ENCODE assay signal across 1 cellular context in the genomic region with DNA sequence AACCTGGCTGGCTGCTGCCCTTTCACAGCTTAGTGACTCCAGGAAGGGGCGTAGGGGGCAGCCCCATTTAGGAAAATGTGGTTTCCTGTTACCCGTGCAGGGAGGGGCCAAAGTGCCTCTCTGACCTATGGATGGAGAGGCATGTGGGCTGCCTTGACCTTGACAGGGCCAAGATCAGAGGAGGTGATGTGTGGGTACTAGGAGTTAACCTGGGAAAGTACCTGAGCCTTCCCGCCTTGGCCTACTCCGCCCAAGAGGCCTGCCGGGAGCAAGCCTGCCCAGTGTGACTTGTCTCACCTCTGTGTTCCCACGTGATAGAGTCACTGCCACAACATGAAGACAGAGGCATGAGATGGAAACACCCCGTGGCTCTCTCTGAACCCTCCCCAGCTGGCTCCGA.
TF ChIP-seq lines count a peak whose summit lies in the region.

No MANE protein-coding gene starts in this region.

TF ChIP-seq in GM12878, 131 proteins besides CTCF, POLR2A, EP300 and RAD21 (continues in another document):
- TF ChIP-seq, protein P1, sequence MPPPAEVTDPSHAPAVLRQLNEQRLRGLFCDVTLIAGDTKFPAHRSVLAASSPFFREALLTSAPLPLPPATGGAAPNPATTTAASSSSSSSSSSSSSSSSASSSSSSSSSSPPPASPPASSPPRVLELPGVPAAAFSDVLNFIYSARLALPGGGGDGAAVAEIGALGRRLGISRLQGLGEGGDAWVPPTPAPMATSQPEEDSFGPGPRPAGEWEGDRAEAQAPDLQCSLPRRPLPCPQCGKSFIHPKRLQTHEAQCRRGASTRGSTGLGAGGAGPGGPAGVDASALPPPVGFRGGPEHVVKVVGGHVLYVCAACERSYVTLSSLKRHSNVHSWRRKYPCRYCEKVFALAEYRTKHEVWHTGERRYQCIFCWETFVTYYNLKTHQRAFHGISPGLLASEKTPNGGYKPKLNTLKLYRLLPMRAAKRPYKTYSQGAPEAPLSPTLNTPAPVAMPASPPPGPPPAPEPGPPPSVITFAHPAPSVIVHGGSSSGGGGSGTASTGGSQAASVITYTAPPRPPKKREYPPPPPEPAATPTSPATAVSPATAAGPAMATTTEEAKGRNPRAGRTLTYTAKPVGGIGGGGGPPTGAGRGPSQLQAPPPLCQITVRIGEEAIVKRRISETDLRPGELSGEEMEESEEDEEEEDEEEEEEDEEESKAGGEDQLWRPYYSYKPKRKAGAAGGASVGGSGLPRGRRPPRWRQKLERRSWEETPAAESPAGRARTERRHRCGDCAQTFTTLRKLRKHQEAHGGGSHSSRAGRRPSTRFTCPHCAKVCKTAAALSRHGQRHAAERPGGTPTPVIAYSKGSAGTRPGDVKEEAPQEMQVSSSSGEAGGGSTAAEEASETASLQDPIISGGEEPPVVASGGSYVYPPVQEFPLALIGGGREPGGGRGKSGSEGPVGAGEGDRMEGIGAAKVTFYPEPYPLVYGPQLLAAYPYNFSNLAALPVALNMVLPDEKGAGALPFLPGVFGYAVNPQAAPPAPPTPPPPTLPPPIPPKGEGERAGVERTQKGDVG (CRISPR knock-in tag; IDR thresholded peaks at IDR 0.05) = no peak
- TF ChIP-seq EZH2 (IDR thresholded peaks at IDR 0.05; ENCODE audit: borderline replicate concordance, control insufficient read depth, low read depth, low read length) (no peak), CBFB (IDR thresholded peaks at IDR 0.05; ENCODE audit: low read depth) (no peak), MXI1 (IDR thresholded peaks at IDR 0.05; ENCODE audit: low read depth, low read length) (no peak), SIN3A (IDR thresholded peaks at IDR 0.05; ENCODE audit: low read depth, low read length) (no peak), BHLHE40 (IDR thresholded peaks at IDR 0.05; ENCODE audit: borderline replicate concordance in 1 of 2, low read depth in 2 of 2, low read length in 1 of 2) (peak in 1 of 2 experiments; percentile 16; a peak in 1 of 4 replicates), RBBP5 (conservative IDR thresholded peaks at IDR 0.05) (no peak), MTA2 (IDR thresholded peaks at IDR 0.05; ENCODE audit: low read depth) (no peak), BMI1 (IDR thresholded peaks at IDR 0.05; ENCODE audit: borderline replicate concordance) (no peak), RB1 (IDR thresholded peaks at IDR 0.05; ENCODE audit: borderline replicate concordance) (no peak), CEBPB (IDR thresholded peaks at IDR 0.05; ENCODE audit: borderline replicate concordance in 1 of 2, low read depth in 2 of 2, low read length in 2 of 2) (no peak), SUPT20H (IDR thresholded peaks at IDR 0.05; ENCODE audit: borderline replicate concordance, control insufficient read depth, low read depth, low read length) (no peak), SMARCA5 (IDR thresholded peaks at IDR 0.05) (no peak), ESRRA (IDR thresholded peaks at IDR 0.05; ENCODE audit: low read length) (0 out of 2 replicates have a peak, but pooled peaks have one; percentile 41), SIX5 (IDR thresholded peaks at IDR 0.05; ENCODE audit: low read depth, low read length, severe bottlenecking) (no peak), NBN (IDR thresholded peaks at IDR 0.05) (no peak), CHD4 (IDR thresholded peaks at IDR 0.05) (no peak), ZZZ3 (IDR thresholded peaks at IDR 0.05; ENCODE audit: control insufficient read depth, insufficient read length, low read depth) (no peak), CBX5 (IDR thresholded peaks at IDR 0.05; ENCODE audit: low read depth) (no peak), FOXK2 (IDR thresholded peaks at IDR 0.05) (no peak), POLR2AphosphoS2 (IDR thresholded peaks at IDR 0.05; ENCODE audit: low read depth, low read length) (no peak), IKZF2 (IDR thresholded peaks at IDR 0.05) (0 out of 4 replicates have a peak, but pooled peaks of 1 of the 2 experiments have one; percentile 13), ZNF24 (IDR thresholded peaks at IDR 0.05) (no peak), NR2F1 (conservative IDR thresholded peaks at IDR 0.05) (peak; percentile 80), EED (IDR thresholded peaks at IDR 0.05; ENCODE audit: low read depth) (peak; percentile 26; the same call in 1 of the 2 replicates), NR2C2 (IDR thresholded peaks at IDR 0.05; ENCODE audit: borderline replicate concordance, control insufficient read depth, insufficient read length, low read depth) (no peak), ETV6 (conservative IDR thresholded peaks at IDR 0.05 in 1 of 2, IDR thresholded peaks at IDR 0.05 in 1 of 2; ENCODE audit: borderline replicate concordance in 1 of 2, low read depth in 1 of 2) (no peak), TARDBP (IDR thresholded peaks at IDR 0.05; ENCODE audit: borderline replicate concordance) (no peak), SMAD1 (IDR thresholded peaks at IDR 0.05; ENCODE audit: low read depth, partially characterized antibody) (no peak), FOS (IDR thresholded peaks at IDR 0.05; ENCODE audit: borderline replicate concordance, extremely low read depth, insufficient read length) (no peak), GABPA (IDR thresholded peaks at IDR 0.05; ENCODE audit: low read depth) (no peak), KAT2A (conservative IDR thresholded peaks at IDR 0.05; ENCODE audit: control insufficient read depth, low read depth, low read length) (no peak), POU2F2 (IDR thresholded peaks at IDR 0.05; ENCODE audit: borderline replicate concordance, low read depth, low read length) (no peak), RUNX3 (IDR thresholded peaks at IDR 0.05; ENCODE audit: low read length) (peak; percentile 33; the same call in 1 of the 2 replicates)
- TF ChIP-seq, protein P2, sequence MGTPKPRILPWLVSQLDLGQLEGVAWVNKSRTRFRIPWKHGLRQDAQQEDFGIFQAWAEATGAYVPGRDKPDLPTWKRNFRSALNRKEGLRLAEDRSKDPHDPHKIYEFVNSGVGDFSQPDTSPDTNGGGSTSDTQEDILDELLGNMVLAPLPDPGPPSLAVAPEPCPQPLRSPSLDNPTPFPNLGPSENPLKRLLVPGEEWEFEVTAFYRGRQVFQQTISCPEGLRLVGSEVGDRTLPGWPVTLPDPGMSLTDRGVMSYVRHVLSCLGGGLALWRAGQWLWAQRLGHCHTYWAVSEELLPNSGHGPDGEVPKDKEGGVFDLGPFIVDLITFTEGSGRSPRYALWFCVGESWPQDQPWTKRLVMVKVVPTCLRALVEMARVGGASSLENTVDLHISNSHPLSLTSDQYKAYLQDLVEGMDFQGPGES (IDR thresholded peaks at IDR 0.05) = no peak
- TF ChIP-seq, protein P3, sequence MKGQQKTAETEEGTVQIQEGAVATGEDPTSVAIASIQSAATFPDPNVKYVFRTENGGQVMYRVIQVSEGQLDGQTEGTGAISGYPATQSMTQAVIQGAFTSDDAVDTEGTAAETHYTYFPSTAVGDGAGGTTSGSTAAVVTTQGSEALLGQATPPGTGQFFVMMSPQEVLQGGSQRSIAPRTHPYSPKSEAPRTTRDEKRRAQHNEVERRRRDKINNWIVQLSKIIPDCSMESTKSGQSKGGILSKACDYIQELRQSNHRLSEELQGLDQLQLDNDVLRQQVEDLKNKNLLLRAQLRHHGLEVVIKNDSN (IDR thresholded peaks at IDR 0.05; ENCODE audit: borderline replicate concordance, extremely low read length, insufficient read depth, low read depth, low read length) = peak; percentile 16
- TF ChIP-seq, protein P4, sequence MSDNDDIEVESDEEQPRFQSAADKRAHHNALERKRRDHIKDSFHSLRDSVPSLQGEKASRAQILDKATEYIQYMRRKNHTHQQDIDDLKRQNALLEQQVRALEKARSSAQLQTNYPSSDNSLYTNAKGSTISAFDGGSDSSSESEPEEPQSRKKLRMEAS (IDR thresholded peaks at IDR 0.05; ENCODE audit: low read depth, low read length) = peak; percentile 68; the same call in 1 of the 2 replicates
- TF ChIP-seq, protein P5, sequence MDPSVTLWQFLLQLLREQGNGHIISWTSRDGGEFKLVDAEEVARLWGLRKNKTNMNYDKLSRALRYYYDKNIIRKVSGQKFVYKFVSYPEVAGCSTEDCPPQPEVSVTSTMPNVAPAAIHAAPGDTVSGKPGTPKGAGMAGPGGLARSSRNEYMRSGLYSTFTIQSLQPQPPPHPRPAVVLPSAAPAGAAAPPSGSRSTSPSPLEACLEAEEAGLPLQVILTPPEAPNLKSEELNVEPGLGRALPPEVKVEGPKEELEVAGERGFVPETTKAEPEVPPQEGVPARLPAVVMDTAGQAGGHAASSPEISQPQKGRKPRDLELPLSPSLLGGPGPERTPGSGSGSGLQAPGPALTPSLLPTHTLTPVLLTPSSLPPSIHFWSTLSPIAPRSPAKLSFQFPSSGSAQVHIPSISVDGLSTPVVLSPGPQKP (IDR thresholded peaks at IDR 0.05; ENCODE audit: low read depth, low read length) = no peak
- TF ChIP-seq, protein P6, sequence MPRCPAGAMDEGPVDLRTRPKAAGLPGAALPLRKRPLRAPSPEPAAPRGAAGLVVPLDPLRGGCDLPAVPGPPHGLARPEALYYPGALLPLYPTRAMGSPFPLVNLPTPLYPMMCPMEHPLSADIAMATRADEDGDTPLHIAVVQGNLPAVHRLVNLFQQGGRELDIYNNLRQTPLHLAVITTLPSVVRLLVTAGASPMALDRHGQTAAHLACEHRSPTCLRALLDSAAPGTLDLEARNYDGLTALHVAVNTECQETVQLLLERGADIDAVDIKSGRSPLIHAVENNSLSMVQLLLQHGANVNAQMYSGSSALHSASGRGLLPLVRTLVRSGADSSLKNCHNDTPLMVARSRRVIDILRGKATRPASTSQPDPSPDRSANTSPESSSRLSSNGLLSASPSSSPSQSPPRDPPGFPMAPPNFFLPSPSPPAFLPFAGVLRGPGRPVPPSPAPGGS (IDR thresholded peaks at IDR 0.05; ENCODE audit: borderline replicate concordance, insufficient read depth, low read depth, low read length, poor library complexity, severe bottlenecking) = no peak
- TF ChIP-seq, protein P7, sequence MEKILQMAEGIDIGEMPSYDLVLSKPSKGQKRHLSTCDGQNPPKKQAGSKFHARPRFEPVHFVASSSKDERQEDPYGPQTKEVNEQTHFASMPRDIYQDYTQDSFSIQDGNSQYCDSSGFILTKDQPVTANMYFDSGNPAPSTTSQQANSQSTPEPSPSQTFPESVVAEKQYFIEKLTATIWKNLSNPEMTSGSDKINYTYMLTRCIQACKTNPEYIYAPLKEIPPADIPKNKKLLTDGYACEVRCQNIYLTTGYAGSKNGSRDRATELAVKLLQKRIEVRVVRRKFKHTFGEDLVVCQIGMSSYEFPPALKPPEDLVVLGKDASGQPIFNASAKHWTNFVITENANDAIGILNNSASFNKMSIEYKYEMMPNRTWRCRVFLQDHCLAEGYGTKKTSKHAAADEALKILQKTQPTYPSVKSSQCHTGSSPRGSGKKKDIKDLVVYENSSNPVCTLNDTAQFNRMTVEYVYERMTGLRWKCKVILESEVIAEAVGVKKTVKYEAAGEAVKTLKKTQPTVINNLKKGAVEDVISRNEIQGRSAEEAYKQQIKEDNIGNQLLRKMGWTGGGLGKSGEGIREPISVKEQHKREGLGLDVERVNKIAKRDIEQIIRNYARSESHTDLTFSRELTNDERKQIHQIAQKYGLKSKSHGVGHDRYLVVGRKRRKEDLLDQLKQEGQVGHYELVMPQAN (conservative IDR thresholded peaks at IDR 0.05) = no peak
- TF ChIP-seq, protein P8, sequence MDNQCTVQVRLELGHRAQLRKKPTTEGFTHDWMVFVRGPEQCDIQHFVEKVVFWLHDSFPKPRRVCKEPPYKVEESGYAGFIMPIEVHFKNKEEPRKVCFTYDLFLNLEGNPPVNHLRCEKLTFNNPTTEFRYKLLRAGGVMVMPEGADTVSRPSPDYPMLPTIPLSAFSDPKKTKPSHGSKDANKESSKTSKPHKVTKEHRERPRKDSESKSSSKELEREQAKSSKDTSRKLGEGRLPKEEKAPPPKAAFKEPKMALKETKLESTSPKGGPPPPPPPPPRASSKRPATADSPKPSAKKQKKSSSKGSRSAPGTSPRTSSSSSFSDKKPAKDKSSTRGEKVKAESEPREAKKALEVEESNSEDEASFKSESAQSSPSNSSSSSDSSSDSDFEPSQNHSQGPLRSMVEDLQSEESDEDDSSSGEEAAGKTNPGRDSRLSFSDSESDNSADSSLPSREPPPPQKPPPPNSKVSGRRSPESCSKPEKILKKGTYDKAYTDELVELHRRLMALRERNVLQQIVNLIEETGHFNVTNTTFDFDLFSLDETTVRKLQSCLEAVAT (IDR thresholded peaks at IDR 0.05) = no peak
- TF ChIP-seq, protein P9, sequence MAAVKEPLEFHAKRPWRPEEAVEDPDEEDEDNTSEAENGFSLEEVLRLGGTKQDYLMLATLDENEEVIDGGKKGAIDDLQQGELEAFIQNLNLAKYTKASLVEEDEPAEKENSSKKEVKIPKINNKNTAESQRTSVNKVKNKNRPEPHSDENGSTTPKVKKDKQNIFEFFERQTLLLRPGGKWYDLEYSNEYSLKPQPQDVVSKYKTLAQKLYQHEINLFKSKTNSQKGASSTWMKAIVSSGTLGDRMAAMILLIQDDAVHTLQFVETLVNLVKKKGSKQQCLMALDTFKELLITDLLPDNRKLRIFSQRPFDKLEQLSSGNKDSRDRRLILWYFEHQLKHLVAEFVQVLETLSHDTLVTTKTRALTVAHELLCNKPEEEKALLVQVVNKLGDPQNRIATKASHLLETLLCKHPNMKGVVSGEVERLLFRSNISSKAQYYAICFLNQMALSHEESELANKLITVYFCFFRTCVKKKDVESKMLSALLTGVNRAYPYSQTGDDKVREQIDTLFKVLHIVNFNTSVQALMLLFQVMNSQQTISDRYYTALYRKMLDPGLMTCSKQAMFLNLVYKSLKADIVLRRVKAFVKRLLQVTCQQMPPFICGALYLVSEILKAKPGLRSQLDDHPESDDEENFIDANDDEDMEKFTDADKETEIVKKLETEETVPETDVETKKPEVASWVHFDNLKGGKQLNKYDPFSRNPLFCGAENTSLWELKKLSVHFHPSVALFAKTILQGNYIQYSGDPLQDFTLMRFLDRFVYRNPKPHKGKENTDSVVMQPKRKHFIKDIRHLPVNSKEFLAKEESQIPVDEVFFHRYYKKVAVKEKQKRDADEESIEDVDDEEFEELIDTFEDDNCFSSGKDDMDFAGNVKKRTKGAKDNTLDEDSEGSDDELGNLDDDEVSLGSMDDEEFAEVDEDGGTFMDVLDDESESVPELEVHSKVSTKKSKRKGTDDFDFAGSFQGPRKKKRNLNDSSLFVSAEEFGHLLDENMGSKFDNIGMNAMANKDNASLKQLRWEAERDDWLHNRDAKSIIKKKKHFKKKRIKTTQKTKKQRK (IDR thresholded peaks at IDR 0.05; ENCODE audit: low read depth, low read length) = no peak
